Comparison of ENCODE assay signal across 1 cellular context in the genomic region with DNA sequence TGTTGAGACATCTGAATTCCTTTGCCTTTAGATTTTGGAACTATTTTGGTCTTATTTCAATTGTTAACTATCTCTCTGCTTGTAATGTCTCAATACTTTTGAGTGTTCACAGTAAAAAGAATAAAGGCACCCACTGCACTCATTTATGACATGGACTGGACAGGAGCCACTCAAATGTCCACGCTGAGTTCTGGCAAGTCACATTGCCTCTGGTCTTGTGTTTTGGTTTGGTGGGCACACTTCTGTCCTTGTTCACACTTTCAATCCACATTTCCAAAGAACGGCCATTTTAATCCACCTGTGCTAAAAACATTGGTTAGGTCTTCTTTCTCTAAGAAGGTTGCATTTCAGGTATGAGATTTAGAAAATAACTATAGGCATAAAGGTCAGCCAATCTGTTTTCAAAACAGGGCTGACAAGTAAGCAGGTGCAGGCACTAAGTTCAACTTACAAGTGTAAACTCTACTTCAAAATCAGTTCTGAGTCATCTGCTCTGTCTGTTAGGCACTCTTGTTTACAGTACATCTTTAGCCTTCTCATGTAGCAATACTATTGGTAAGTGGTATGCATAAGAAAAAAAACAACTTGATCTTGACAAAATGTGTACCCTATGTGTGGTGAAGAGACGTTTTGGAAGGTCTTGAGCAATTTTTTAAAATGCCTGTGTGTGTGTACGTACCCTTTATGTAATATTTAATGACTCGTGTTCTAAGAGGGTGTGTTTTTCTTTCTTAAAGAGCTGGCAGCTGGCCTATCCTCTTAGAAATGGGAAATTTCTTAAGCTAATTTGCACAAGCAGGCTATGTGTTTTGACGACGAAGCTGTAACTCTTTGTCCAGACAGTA.
TF ChIP-seq lines count a peak whose summit lies in the region.

No MANE protein-coding gene starts in this region.

TF ChIP-seq in HepG2, 621 proteins besides CTCF, POLR2A, EP300 and RAD21 (continued from another document and continues in another):
- TF ChIP-seq, protein P1, sequence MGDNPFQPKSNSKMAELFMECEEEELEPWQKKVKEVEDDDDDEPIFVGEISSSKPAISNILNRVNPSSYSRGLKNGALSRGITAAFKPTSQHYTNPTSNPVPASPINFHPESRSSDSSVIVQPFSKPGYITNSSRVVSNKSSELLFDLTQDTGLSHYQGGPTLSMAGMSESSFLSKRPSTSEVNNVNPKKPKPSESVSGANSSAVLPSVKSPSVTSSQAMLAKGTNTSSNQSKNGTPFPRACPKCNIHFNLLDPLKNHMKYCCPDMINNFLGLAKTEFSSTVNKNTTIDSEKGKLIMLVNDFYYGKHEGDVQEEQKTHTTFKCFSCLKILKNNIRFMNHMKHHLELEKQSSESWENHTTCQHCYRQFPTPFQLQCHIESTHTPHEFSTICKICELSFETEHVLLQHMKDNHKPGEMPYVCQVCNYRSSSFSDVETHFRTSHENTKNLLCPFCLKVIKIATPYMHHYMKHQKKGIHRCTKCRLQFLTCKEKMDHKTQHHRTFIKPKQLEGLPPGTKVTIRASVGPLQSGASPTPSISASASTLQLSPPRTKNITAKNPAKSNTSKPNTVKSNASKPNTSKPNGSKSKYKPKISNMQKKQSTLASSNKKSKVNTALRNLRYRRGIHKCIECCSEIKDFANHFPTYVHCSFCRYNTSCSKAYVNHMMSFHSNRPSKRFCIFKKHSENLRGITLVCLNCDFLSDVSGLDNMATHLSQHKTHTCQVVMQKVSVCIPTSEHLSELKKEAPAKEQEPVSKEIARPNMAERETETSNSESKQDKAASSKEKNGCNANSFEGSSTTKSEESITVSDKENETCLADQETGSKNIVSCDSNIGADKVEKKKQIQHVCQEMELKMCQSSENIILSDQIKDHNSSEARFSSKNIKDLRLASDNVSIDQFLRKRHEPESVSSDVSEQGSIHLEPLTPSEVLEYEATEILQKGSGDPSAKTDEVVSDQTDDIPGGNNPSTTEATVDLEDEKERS (CRISPR knock-in tag; IDR thresholded peaks at IDR 0.05), result no peak
- TF ChIP-seq, protein P2, sequence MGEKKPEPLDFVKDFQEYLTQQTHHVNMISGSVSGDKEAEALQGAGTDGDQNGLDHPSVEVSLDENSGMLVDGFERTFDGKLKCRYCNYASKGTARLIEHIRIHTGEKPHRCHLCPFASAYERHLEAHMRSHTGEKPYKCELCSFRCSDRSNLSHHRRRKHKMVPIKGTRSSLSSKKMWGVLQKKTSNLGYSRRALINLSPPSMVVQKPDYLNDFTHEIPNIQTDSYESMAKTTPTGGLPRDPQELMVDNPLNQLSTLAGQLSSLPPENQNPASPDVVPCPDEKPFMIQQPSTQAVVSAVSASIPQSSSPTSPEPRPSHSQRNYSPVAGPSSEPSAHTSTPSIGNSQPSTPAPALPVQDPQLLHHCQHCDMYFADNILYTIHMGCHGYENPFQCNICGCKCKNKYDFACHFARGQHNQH (CRISPR knock-in tag; IDR thresholded peaks at IDR 0.05), result no peak
- TF ChIP-seq, protein P3, sequence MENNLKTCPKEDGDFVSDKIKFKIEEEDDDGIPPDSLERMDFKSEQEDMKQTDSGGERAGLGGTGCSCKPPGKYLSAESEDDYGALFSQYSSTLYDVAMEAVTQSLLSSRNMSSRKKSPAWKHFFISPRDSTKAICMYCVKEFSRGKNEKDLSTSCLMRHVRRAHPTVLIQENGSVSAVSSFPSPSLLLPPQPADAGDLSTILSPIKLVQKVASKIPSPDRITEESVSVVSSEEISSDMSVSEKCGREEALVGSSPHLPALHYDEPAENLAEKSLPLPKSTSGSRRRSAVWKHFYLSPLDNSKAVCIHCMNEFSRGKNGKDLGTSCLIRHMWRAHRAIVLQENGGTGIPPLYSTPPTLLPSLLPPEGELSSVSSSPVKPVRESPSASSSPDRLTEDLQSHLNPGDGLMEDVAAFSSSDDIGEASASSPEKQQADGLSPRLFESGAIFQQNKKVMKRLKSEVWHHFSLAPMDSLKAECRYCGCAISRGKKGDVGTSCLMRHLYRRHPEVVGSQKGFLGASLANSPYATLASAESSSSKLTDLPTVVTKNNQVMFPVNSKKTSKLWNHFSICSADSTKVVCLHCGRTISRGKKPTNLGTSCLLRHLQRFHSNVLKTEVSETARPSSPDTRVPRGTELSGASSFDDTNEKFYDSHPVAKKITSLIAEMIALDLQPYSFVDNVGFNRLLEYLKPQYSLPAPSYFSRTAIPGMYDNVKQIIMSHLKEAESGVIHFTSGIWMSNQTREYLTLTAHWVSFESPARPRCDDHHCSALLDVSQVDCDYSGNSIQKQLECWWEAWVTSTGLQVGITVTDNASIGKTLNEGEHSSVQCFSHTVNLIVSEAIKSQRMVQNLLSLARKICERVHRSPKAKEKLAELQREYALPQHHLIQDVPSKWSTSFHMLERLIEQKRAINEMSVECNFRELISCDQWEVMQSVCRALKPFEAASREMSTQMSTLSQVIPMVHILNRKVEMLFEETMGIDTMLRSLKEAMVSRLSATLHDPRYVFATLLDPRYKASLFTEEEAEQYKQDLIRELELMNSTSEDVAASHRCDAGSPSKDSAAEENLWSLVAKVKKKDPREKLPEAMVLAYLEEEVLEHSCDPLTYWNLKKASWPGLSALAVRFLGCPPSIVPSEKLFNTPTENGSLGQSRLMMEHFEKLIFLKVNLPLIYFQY (CRISPR knock-in tag; IDR thresholded peaks at IDR 0.05; ENCODE audit: borderline replicate concordance), result no peak
- TF ChIP-seq ZFP41 (CRISPR knock-in tag; IDR thresholded peaks at IDR 0.05; ENCODE audit: borderline replicate concordance), result no peak
- peak; percentile 80 for TF ChIP-seq GATAD2A (CRISPR knock-in tag; IDR thresholded peaks at IDR 0.05)
- peak; percentile 30; the same call in 1 of the 2 replicates for TF ChIP-seq MED1 (CRISPR knock-in tag; IDR thresholded peaks at IDR 0.05)
- TF ChIP-seq MAFF (IDR thresholded peaks at IDR 0.05; ENCODE audit: low read depth, low read length), result no peak
- TF ChIP-seq ZNF256 (CRISPR knock-in tag; conservative IDR thresholded peaks at IDR 0.05), result no peak
- TF ChIP-seq SNAPC2 (CRISPR knock-in tag; IDR thresholded peaks at IDR 0.05), result no peak
- peak; percentile 85; the same call in 1 of the 2 replicates for TF ChIP-seq FOXK1 (CRISPR knock-in tag; IDR thresholded peaks at IDR 0.05; ENCODE audit: borderline replicate concordance, low read depth)
- TF ChIP-seq ZNF343 (CRISPR knock-in tag; IDR thresholded peaks at IDR 0.05), result no peak
- no peak for TF ChIP-seq ZNF557 (CRISPR knock-in tag; IDR thresholded peaks at IDR 0.05)
- peak; percentile 45; the same call in 1 of the 2 replicates for TF ChIP-seq DPF2 (CRISPR knock-in tag; IDR thresholded peaks at IDR 0.05; ENCODE audit: borderline replicate concordance, low read depth)
- no peak for TF ChIP-seq CAMTA2 (CRISPR knock-in tag; IDR thresholded peaks at IDR 0.05; ENCODE audit: borderline replicate concordance)
- no peak for TF ChIP-seq SOX6 (IDR thresholded peaks at IDR 0.05)
- TF ChIP-seq SOX6 (CRISPR knock-in tag; IDR thresholded peaks at IDR 0.05), result peak; percentile 45; the same call in 1 of the 2 replicates
- no peak for TF ChIP-seq ZNF567 (CRISPR knock-in tag; IDR thresholded peaks at IDR 0.05; ENCODE audit: borderline replicate concordance)
- TF ChIP-seq, protein P4, sequence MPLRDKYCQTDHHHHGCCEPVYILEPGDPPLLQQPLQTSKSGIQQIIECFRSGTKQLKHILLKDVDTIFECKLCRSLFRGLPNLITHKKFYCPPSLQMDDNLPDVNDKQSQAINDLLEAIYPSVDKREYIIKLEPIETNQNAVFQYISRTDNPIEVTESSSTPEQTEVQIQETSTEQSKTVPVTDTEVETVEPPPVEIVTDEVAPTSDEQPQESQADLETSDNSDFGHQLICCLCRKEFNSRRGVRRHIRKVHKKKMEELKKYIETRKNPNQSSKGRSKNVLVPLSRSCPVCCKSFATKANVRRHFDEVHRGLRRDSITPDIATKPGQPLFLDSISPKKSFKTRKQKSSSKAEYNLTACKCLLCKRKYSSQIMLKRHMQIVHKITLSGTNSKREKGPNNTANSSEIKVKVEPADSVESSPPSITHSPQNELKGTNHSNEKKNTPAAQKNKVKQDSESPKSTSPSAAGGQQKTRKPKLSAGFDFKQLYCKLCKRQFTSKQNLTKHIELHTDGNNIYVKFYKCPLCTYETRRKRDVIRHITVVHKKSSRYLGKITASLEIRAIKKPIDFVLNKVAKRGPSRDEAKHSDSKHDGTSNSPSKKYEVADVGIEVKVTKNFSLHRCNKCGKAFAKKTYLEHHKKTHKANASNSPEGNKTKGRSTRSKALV (CRISPR knock-in tag; IDR thresholded peaks at IDR 0.05), result no peak
- no peak for TF ChIP-seq PRMT3 (CRISPR knock-in tag; IDR thresholded peaks at IDR 0.05; ENCODE audit: borderline replicate concordance, low read depth)
- no peak for TF ChIP-seq FOXC1 (CRISPR knock-in tag; IDR thresholded peaks at IDR 0.05; ENCODE audit: borderline replicate concordance)
- no peak for TF ChIP-seq EEA1 (CRISPR knock-in tag; IDR thresholded peaks at IDR 0.05; ENCODE audit: borderline replicate concordance)
- no peak for TF ChIP-seq ELF1 (CRISPR knock-in tag; IDR thresholded peaks at IDR 0.05)
- no peak for TF ChIP-seq REL (CRISPR knock-in tag; conservative IDR thresholded peaks at IDR 0.05)
- no peak for TF ChIP-seq MYC (CRISPR knock-in tag; IDR thresholded peaks at IDR 0.05; ENCODE audit: borderline replicate concordance)
- no peak for TF ChIP-seq SOX13 (IDR thresholded peaks at IDR 0.05)
- peak in 1 of 2 experiments; percentile 26; a peak in 1 of 4 replicates for TF ChIP-seq SOX13 (CRISPR knock-in tag; conservative IDR thresholded peaks at IDR 0.05 in 1 of 2, IDR thresholded peaks at IDR 0.05 in 1 of 2)
- TF ChIP-seq AKAP8 (CRISPR knock-in tag; IDR thresholded peaks at IDR 0.05), result no peak
- TF ChIP-seq, protein P5, sequence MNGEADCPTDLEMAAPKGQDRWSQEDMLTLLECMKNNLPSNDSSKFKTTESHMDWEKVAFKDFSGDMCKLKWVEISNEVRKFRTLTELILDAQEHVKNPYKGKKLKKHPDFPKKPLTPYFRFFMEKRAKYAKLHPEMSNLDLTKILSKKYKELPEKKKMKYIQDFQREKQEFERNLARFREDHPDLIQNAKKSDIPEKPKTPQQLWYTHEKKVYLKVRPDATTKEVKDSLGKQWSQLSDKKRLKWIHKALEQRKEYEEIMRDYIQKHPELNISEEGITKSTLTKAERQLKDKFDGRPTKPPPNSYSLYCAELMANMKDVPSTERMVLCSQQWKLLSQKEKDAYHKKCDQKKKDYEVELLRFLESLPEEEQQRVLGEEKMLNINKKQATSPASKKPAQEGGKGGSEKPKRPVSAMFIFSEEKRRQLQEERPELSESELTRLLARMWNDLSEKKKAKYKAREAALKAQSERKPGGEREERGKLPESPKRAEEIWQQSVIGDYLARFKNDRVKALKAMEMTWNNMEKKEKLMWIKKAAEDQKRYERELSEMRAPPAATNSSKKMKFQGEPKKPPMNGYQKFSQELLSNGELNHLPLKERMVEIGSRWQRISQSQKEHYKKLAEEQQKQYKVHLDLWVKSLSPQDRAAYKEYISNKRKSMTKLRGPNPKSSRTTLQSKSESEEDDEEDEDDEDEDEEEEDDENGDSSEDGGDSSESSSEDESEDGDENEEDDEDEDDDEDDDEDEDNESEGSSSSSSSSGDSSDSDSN (CRISPR knock-in tag; IDR thresholded peaks at IDR 0.05), result no peak
- TF ChIP-seq IKZF1 (IDR thresholded peaks at IDR 0.05), result no peak
- no peak for TF ChIP-seq ZFP37 (CRISPR knock-in tag; IDR thresholded peaks at IDR 0.05; ENCODE audit: borderline replicate concordance)
- TF ChIP-seq, protein P6, sequence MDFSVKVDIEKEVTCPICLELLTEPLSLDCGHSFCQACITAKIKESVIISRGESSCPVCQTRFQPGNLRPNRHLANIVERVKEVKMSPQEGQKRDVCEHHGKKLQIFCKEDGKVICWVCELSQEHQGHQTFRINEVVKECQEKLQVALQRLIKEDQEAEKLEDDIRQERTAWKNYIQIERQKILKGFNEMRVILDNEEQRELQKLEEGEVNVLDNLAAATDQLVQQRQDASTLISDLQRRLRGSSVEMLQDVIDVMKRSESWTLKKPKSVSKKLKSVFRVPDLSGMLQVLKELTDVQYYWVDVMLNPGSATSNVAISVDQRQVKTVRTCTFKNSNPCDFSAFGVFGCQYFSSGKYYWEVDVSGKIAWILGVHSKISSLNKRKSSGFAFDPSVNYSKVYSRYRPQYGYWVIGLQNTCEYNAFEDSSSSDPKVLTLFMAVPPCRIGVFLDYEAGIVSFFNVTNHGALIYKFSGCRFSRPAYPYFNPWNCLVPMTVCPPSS (IDR thresholded peaks at IDR 0.05), result no peak
- no peak for TF ChIP-seq ZBTB7A (CRISPR knock-in tag; IDR thresholded peaks at IDR 0.05)
- TF ChIP-seq, protein P7, sequence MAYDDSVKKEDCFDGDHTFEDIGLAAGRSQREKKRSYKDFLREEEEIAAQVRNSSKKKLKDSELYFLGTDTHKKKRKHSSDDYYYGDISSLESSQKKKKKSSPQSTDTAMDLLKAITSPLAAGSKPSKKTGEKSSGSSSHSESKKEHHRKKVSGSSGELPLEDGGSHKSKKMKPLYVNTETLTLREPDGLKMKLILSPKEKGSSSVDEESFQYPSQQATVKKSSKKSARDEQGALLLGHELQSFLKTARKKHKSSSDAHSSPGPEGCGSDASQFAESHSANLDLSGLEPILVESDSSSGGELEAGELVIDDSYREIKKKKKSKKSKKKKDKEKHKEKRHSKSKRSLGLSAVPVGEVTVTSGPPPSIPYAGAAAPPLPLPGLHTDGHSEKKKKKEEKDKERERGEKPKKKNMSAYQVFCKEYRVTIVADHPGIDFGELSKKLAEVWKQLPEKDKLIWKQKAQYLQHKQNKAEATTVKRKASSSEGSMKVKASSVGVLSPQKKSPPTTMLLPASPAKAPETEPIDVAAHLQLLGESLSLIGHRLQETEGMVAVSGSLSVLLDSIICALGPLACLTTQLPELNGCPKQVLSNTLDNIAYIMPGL (CRISPR knock-in tag; IDR thresholded peaks at IDR 0.05; ENCODE audit: borderline replicate concordance in 1 of 2, low read depth in 1 of 2), result peak in 1 of 2 experiments; percentile 24; a peak in 1 of 4 replicates
- TF ChIP-seq ZNF263 (CRISPR knock-in tag; IDR thresholded peaks at IDR 0.05), result no peak
- peak; percentile 23; the same call in 1 of the 2 replicates for TF ChIP-seq HNF4A (CRISPR knock-in tag; IDR thresholded peaks at IDR 0.05)
- no peak for TF ChIP-seq MEIS2 (CRISPR knock-in tag; IDR thresholded peaks at IDR 0.05)
- no peak for TF ChIP-seq RFX3 (CRISPR knock-in tag; IDR thresholded peaks at IDR 0.05)
- TF ChIP-seq, protein P8, sequence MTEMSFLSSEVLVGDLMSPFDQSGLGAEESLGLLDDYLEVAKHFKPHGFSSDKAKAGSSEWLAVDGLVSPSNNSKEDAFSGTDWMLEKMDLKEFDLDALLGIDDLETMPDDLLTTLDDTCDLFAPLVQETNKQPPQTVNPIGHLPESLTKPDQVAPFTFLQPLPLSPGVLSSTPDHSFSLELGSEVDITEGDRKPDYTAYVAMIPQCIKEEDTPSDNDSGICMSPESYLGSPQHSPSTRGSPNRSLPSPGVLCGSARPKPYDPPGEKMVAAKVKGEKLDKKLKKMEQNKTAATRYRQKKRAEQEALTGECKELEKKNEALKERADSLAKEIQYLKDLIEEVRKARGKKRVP (CRISPR knock-in tag; IDR thresholded peaks at IDR 0.05), result 0 out of 4 replicates have a peak, but pooled peaks of 1 of the 2 experiments have one; percentile 16
- peak; percentile 53; the same call in 1 of the 2 replicates for TF ChIP-seq SOX5 (CRISPR knock-in tag; IDR thresholded peaks at IDR 0.05; ENCODE audit: borderline replicate concordance)
- TF ChIP-seq RBAK (CRISPR knock-in tag; IDR thresholded peaks at IDR 0.05), result no peak
- no peak for TF ChIP-seq ZSCAN25 (CRISPR knock-in tag; IDR thresholded peaks at IDR 0.05)
- TF ChIP-seq, protein P9, sequence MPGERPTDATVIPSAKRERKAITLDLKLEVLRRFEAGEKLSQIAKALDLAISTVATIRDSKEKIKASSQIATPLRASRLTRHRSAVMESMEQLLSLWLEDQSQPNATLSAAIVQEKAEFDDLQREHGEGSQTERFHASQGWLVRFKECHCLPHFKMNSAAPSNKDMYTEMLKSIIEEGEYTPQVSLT (CRISPR knock-in tag; IDR thresholded peaks at IDR 0.05; ENCODE audit: borderline replicate concordance, low read depth), result no peak
- no peak for TF ChIP-seq ZMYM4 (CRISPR knock-in tag; IDR thresholded peaks at IDR 0.05)
- TF ChIP-seq ZNF891 (CRISPR knock-in tag; IDR thresholded peaks at IDR 0.05), result no peak
- peak; percentile 67; the same call in 1 of the 2 replicates for TF ChIP-seq FOXO1 (CRISPR knock-in tag; IDR thresholded peaks at IDR 0.05)
- TF ChIP-seq NR2F1 (CRISPR knock-in tag; IDR thresholded peaks at IDR 0.05), result no peak
